In the genomic region with DNA sequence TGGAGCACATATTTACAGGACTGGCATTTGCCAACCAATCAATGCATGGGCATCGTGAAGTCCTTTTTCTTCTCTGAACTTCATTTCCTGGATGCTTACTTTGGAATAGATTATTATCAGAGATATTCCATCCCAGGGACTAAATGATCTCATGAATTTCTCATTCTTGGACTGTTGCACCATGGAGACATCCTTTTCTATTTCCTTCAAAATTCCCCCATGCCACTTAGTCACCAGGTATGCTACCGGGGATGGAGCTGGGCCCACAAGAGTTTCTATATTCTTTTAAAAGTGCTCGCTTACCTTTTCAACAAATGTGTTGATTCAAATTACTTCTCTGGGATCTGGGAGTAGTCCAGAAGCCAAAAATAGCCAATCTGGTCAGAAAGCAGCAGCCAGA, we compare ENCODE assay signal across 6 cellular contexts. TPM values are rescaled to one million over a fixed set of nuclear protein-coding genes. Genes with fewer than 3 reads are reported as not detected.
"Had no signal": no experiment of that assay in that cellular context is flagged by ENCODE, and none has a peak within 500 bp of the region (broad histone marks: within the 10 kb centered on the region; RNA-seq: fewer than 3 reads in every experiment).

No MANE protein-coding gene starts in this region.

RNA-seq across cellular contexts. Expression of gene OR2S2, which starts 35.2 kb away (rescaled TPM):
- total RNA-seq: PC-3, Peyer's patch, Right ventricle myocardium inferior, RPMI7951, SJCRH30, SK-MEL-5 had no signal
